In genomic region chr10:72904806-72905205, GRCh38 we compare ENCODE assay signal across 15 cellular contexts.
"Had no signal": no experiment of that assay in that cellular context is flagged by ENCODE, and none has a peak within 500 bp of the region (broad histone marks: within the 10 kb centered on the region; RNA-seq: fewer than 3 reads in every experiment).

No MANE protein-coding gene starts in this region.

- H3K4me1 Mint-ChIP-seq: endodermal cell, neural progenitor cell had no signal

- H3K36me3 Mint-ChIP-seq: activated naive CD8-positive, alpha-beta T cell treated with anti-CD3 and anti-CD28 coated beads for 36 hours; neural progenitor cell had no signal

- H3K9me3 Mint-ChIP-seq: activated naive CD8-positive, alpha-beta T cell treated with anti-CD3 and anti-CD28 coated beads for 36 hours; activated T-cell treated with anti-CD3 and anti-CD28 coated beads, Interleukin-2, amount 50 U/mL, for 4 hours; neural progenitor cell; stimulated activated naive CD8-positive, alpha-beta T cell treated with anti-CD3 and anti-CD28 coated beads, Interleukin-15, amount 100 ng/mL, for 72 hours had no signal

- H3K4me3 Mint-ChIP-seq: activated naive CD8-positive, alpha-beta T cell treated with anti-CD3 and anti-CD28 coated beads for 36 hours; activated T-cell treated with anti-CD3 and anti-CD28 coated beads, Interleukin-2, amount 50 U/mL, for 4 hours; endodermal cell; neural progenitor cell; stimulated activated naive CD8-positive, alpha-beta T cell treated with anti-CD3 and anti-CD28 coated beads, Interleukin-15, amount 100 ng/mL, for 72 hours had no signal

- H3K4me3 ChIP-seq: neural progenitor cell, testis had no signal

- H3K27ac Mint-ChIP-seq: activated naive CD8-positive, alpha-beta T cell treated with anti-CD3 and anti-CD28 coated beads for 36 hours; endodermal cell; neural progenitor cell; stimulated activated naive CD8-positive, alpha-beta T cell treated with anti-CD3 and anti-CD28 coated beads, Interleukin-15, amount 100 ng/mL, for 72 hours had no signal

- H3K27me3 Mint-ChIP-seq: activated naive CD8-positive, alpha-beta T cell treated with anti-CD3 and anti-CD28 coated beads for 36 hours; stimulated activated naive CD8-positive, alpha-beta T cell treated with anti-CD3 and anti-CD28 coated beads, Interleukin-15, amount 100 ng/mL, for 72 hours had no signal

- DNase-seq: activated CD4-positive, alpha-beta T cell treated with anti-CD3 and anti-CD28 coated beads for 1 hour; activated CD4-positive, alpha-beta T cell treated with anti-CD3 and anti-CD28 coated beads, Interleukin-2, amount 50 U/mL, for 48 hours; activated gamma-delta T cell treated with Interleukin-2 at 50 U/mL for 16 hours; activated naive CD8-positive, alpha-beta T cell treated with anti-CD3 and anti-CD28 coated beads for 36 hours; activated T-cell treated with anti-CD3 and anti-CD28 coated beads, Interleukin-2, amount 50 U/mL, for 4 hours; cerebellar nuclear complex; dermis blood vessel endothelial cell; endodermal cell; hippocampal formation; kidney glomerular epithelial cell; stimulated activated CD4-positive, alpha-beta T cell treated with anti-CD3 and anti-CD28 coated beads, Interleukin-4, amount 100 ng/mL, for 1 hour; stimulated activated CD8-positive, alpha-beta memory T cell treated with anti-CD3 and anti-CD28 coated beads, Interleukin-4, amount 100 ng/mL, for 48 hours; stimulated activated naive CD8-positive, alpha-beta T cell treated with anti-CD3 and anti-CD28 coated beads, Interleukin-15, amount 100 ng/mL, for 72 hours; testis had no signal

- ATAC-seq: activated T-cell treated with anti-CD3 and anti-CD28 coated beads, Interleukin-2, amount 50 U/mL, for 4 hours; stimulated activated naive CD8-positive, alpha-beta T cell treated with anti-CD3 and anti-CD28 coated beads, Interleukin-15, amount 100 ng/mL, for 72 hours had no signal
